In the genomic region with DNA sequence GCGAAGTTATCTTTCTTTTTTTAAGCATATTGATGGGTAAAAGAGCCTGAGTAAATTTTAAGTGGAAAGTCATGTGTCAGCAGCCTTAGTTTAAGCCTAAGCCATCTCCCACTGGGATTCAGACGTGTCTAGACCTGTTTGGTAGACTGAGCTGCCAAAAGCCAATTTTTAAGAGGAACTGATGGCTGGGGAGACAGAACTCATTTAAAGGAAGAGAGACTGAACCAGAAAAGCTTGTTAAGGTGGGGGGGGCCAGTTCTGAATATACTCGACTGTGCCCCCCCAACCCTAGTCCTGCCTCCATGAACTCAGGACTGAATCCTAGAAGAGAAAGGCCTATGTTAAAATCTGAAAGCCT, we compare ENCODE assay signal across 15 cellular contexts. TPM values are rescaled to one million over a fixed set of nuclear protein-coding genes. Genes with fewer than 3 reads are reported as not detected.
A peak's percentile ranks its signal among the peaks of the same experiment; 100 is the strongest.
DNase-seq lines count a peak whose midpoint lies in the region; TF ChIP-seq lines count a peak whose summit lies in the region.
"Had no signal": no experiment of that assay in that cellular context is flagged by ENCODE, and none has a peak within 500 bp of the region (broad histone marks: within the 10 kb centered on the region; RNA-seq: fewer than 3 reads in every experiment).

No MANE protein-coding gene starts in this region.

- H3K36me3 ChIP-seq in mesenchymal stem cell (ENCODE audit: control insufficient read depth in 1 of 2, insufficient read depth in 2 of 2, low read depth in 1 of 2, low read length in 2 of 2) (no peaks in the 10 kb centered on the region), spleen (no peaks in the 10 kb centered on the region)
- H3K36me3 ChIP-seq: lower lobe of right lung had no signal

- no peak overlapping the region for H2BK15ac ChIP-seq in mesenchymal stem cell (ENCODE audit: low read depth, poor library complexity, severe bottlenecking)

- intact Hi-C loops in spleen (cut with DNase I; ENCODE audit: low total_unique reads): no loop called here

- CTCF ChIA-PET in RWPE1 (lab: Yijun Ruan, JAX): interaction anchor here (0.5 to 0.6 kb wide), 2 partner anchors 478 to 1878 kb away, joined by 6 to 9 read pairs; no protein-coding TSS in a partner anchor

- H2BK120ac ChIP-seq in mesenchymal stem cell (ENCODE audit: low read depth, low read length): peak overlapping the region; percentile 34

- H3K27ac ChIP-seq in RWPE1 (peak overlapping the region; percentile 71), mesenchymal stem cell (ENCODE audit: low read length, poor library complexity, severe bottlenecking) (no peak overlapping the region), caudate nucleus (ENCODE audit: low read depth, low read length) (no peak overlapping the region), spleen (no peak overlapping the region)
- H3K27ac ChIP-seq: 22Rv1, lower lobe of right lung had no signal

- no peak overlapping the region for H2BK12ac ChIP-seq in mesenchymal stem cell (ENCODE audit: low read length in 2 of 2)

- H4K91ac ChIP-seq in mesenchymal stem cell (ENCODE audit: low read length): no peak overlapping the region

- H2AFZ ChIP-seq in mesenchymal stem cell (ENCODE audit: low read depth, low read length): no peak overlapping the region

- 73% methylated on average over 2 of the region's 3 CpGs for WGBS in mesenchymal stem cell
- 59 to 72% (median 71%) methylated on average over 3 of the region's 3 CpGs for WGBS in spleen, 5 donors

- POLR2A ChIA-PET in RWPE1 (lab: Yijun Ruan, JAX; ENCODE audit: low non-redundant PET): interaction anchor here (0.6 kb wide), 1 partner anchor 34 kb away, joined by 3 read pairs; no protein-coding TSS in a partner anchor

- H3K14ac ChIP-seq in mesenchymal stem cell (ENCODE audit: low read length in 2 of 2): no peak overlapping the region

- H3K18ac ChIP-seq in mesenchymal stem cell (ENCODE audit: low read depth in 1 of 2, low read length in 2 of 2): peak overlapping the region in 1 of 2 experiments; percentile 43

- peak; percentile 24 to 70 (median 69) for DNase-seq in NCI-H1417 (lab: John Stamatoyannopoulos, UW)
- DNase-seq in NCI-H1417 treated with DMSO at 0.1 percent for 48 hours (lab: John Stamatoyannopoulos, UW): no peak
- DNase-seq in NCI-H1105 treated with DMSO at 0.1 percent for 48 hours (lab: John Stamatoyannopoulos, UW): peak; percentile 72
- peak; percentile 91 for DNase-seq in RWPE1 (ENCODE audit: low spot score)
- no peak for DNase-seq in mesenchymal stem cell
- DNase-seq in caudate nucleus (lab: John Stamatoyannopoulos, UW): no peak
- DNase-seq in spleen: no peak
- DNase-seq in stimulated activated CD4-positive, alpha-beta T cell treated with anti-CD3 and anti-CD28 coated beads, Interleukin-1b, Interleukin-23, amount 100 ng/mL, for 48 hours: no peak
- DNase-seq: activated CD4-positive, alpha-beta T cell treated with anti-CD3 and anti-CD28 coated beads, Interleukin-2, amount 50 U/mL, for 48 hours; H7; lower lobe of right lung; NCI-H774; stimulated activated CD4-positive, alpha-beta T cell treated with anti-CD3 and anti-CD28 coated beads, Interleukin-4, amount 100 ng/mL, for 1 hour; stimulated activated naive CD4-positive, alpha-beta T cell treated with Interleukin-2 at 50 U/mL for 16 hours had no signal

- peak overlapping the region; percentile 64 for H3K9ac ChIP-seq in mesenchymal stem cell (ENCODE audit: low read length)

- H4K8ac ChIP-seq in mesenchymal stem cell (ENCODE audit: low read length): no peak overlapping the region

- no peak overlapping the region for H3K4ac ChIP-seq in mesenchymal stem cell (ENCODE audit: low read depth in 1 of 2, low read length in 2 of 2)

- H3K79me1 ChIP-seq in mesenchymal stem cell (replicated peaks; ENCODE audit: low read length, poor library complexity, severe bottlenecking): no peaks in the 10 kb centered on the region

- H3K27me3 ChIP-seq in mesenchymal stem cell (ENCODE audit: control insufficient read depth in 1 of 2, insufficient read depth in 1 of 2, low read length in 2 of 2) (no peaks in the 10 kb centered on the region), spleen (replicated peaks in 1 of 7) (no peaks in the 10 kb centered on the region)

- TF ChIP-seq CTCF in RWPE1 (conservative IDR thresholded peaks at IDR 0.05; ENCODE audit: low read depth): no peak
- no peak for TF ChIP-seq CTCF in spleen (IDR thresholded peaks at IDR 0.05 in 8 of 11, conservative IDR thresholded peaks at IDR 0.05 in 3 of 11)

- H3K4me3 ChIP-seq in mesenchymal stem cell (ENCODE audit: insufficient read depth in 1 of 2, low read depth in 1 of 2, low read length in 2 of 2) (no peak overlapping the region), spleen (no peak overlapping the region)
- H3K4me3 ChIP-seq: lower lobe of right lung had no signal

- no peak overlapping the region for H3K23ac ChIP-seq in mesenchymal stem cell (ENCODE audit: low read length in 2 of 2)

- H2BK5ac ChIP-seq in mesenchymal stem cell (ENCODE audit: low read depth, low read length, poor library complexity, severe bottlenecking): no peak overlapping the region

- H3K4me1 ChIP-seq in mesenchymal stem cell (ENCODE audit: control insufficient read depth, insufficient read depth, low read depth, low read length) (peaks cover 7% of the 10 kb centered on the region), spleen (peaks cover 0 to 4% (median 0%) of the 10 kb centered on the region in 6 donors)
- H3K4me1 ChIP-seq: lower lobe of right lung had no signal

- no peaks in the 10 kb centered on the region for H3K9me3 ChIP-seq in mesenchymal stem cell (ENCODE audit: control insufficient read depth, low read length)
- no peaks in the 10 kb centered on the region for H3K9me3 ChIP-seq in spleen
- H3K9me3 ChIP-seq: lower lobe of right lung had no signal

- H2AK5ac ChIP-seq in mesenchymal stem cell (ENCODE audit: low read length, severe bottlenecking): no peak overlapping the region

- TF ChIP-seq POLR2A in spleen (IDR thresholded peaks at IDR 0.05): no peak

- H3K4me2 ChIP-seq in mesenchymal stem cell (ENCODE audit: low read length, poor library complexity, severe bottlenecking): no peak overlapping the region

RNA-seq across cellular contexts. Expression of a gene that starts 58.3 kb away (rescaled TPM):
- 45.6 TPM for polyA plus RNA-seq in mesenchymal stem cell (2013, experiment 1 of 2)
- polyA plus RNA-seq in mesenchymal stem cell (2013, experiment 2 of 2): 48.1 TPM
- 10 to 100 TPM; 17.0 to 95.5 (median 40.0) TPM for total RNA-seq in spleen
- polyA plus RNA-seq in spleen: 10 to 100 TPM; 20.6 to 49.5 (median 34.1) TPM

Comparison
In these comparisons a context has a peak if more than half of its experiments do, and no peak if none do; other contexts are left out.
1. DNase-seq: peak in NCI-H1417 (3 of 3), NCI-H1105 treated with DMSO at 0.1 percent for 48 hours (single experiment) and RWPE1 (single experiment); none in NCI-H1417 treated with DMSO at 0.1 percent for 48 hours (single experiment), mesenchymal stem cell (single experiment), caudate nucleus (0 of 61), spleen (single experiment) and stimulated activated CD4-positive, alpha-beta T cell treated with anti-CD3 and anti-CD28 coated beads, Interleukin-1b, Interleukin-23, amount 100 ng/mL, for 48 hours (single experiment).